2 cellular contexts compared by ENCODE assay signal in genomic region chr9:33473643-33474352, GRCh38.
TF ChIP-seq lines count a peak whose summit lies in the region.

NOL6 (minus strand) TSS chr9:33473924; CDS start chr9:33473842, 82 bp downstream.

TF ChIP-seq in IMR-90, 13 proteins besides CTCF, POLR2A, EP300 and RAD21 (continued from another document):
- TF ChIP-seq ELK1 (IDR thresholded peaks at IDR 0.05; ENCODE audit: borderline replicate concordance, low read depth, low read length) (no peak), BHLHE40 (IDR thresholded peaks at IDR 0.05; ENCODE audit: low read depth, low read length) (no peak), NFE2L2 (IDR thresholded peaks at IDR 0.05; ENCODE audit: low read depth, low read length) (0 out of 2 replicates have a peak, but pooled peaks have one; percentile 5), MXI1 (IDR thresholded peaks at IDR 0.05; ENCODE audit: borderline replicate concordance, low read depth, low read length) (peak; percentile 98), MAFK (IDR thresholded peaks at IDR 0.05; ENCODE audit: low read depth, low read length) (no peak), CEBPB (IDR thresholded peaks at IDR 0.05; ENCODE audit: low read depth, low read length) (0 out of 2 replicates have a peak, but pooled peaks have one; percentile 3), MAZ (IDR thresholded peaks at IDR 0.05; ENCODE audit: borderline replicate concordance, low read depth, low read length) (0 out of 2 replicates have a peak, but pooled peaks have one; percentile 42), FOS (IDR thresholded peaks at IDR 0.05; ENCODE audit: low read depth, low read length) (peak; percentile 40; the same call in 1 of the 2 replicates), CHD1 (IDR thresholded peaks at IDR 0.05; ENCODE audit: low read depth, low read length) (no peak), USF2 (IDR thresholded peaks at IDR 0.05; ENCODE audit: low read depth, low read length) (peak; percentile 89), SMC3 (IDR thresholded peaks at IDR 0.05; ENCODE audit: low read depth, low read length) (no peak)

TF ChIP-seq in endothelial cell of umbilical vein, 7 proteins besides CTCF, POLR2A, EP300 and RAD21 (continued from another document):
- no peak for TF ChIP-seq FOS (IDR thresholded peaks at IDR 0.05; ENCODE audit: borderline replicate concordance, insufficient read depth, low read length)
- TF ChIP-seq POLR2AphosphoS5 (IDR thresholded peaks at IDR 0.05; ENCODE audit: insufficient read depth, low read depth, low read length) = peak; percentile 86
- no peak for TF ChIP-seq JUN (IDR thresholded peaks at IDR 0.05; ENCODE audit: borderline replicate concordance, insufficient read depth, insufficient read length, low read depth)
- peak; percentile 89 for TF ChIP-seq MAX (IDR thresholded peaks at IDR 0.05; ENCODE audit: insufficient read depth, insufficient read length)
